25 cellular contexts compared by ENCODE assay signal in genomic region chr21:31339736-31340135, GRCh38. TPM values are rescaled to one million over a fixed set of nuclear protein-coding genes. Genes with fewer than 3 reads are reported as not detected.
DNase-seq lines count a peak whose midpoint lies in the region; ATAC-seq and TF ChIP-seq lines count a peak whose summit lies in the region.
"Had no signal": no experiment of that assay in that cellular context is flagged by ENCODE, and none has a peak within 500 bp of the region (broad histone marks: within the 10 kb centered on the region; RNA-seq: fewer than 3 reads in every experiment).

No MANE protein-coding gene starts in this region.

- peak overlapping the region; percentile 49 for H3K27ac Mint-ChIP-seq in activated CD4-positive, alpha-beta T cell treated with anti-CD3 and anti-CD28 coated beads, Interleukin-2, amount 10 ng/mL, durations not matched to agents 24 days and 14 days
- peak overlapping the region; percentile 79 to 90 (median 86) for H3K27ac Mint-ChIP-seq in CD14-positive monocyte
- H3K27ac Mint-ChIP-seq: activated CD8-positive, alpha-beta T cell treated with anti-CD3 and anti-CD28 coated beads, Interleukin-2, amount 10 ng/mL, durations not matched to agents 7 days and 5 days; CD4-positive, CD25-positive, alpha-beta regulatory T cell; immature natural killer cell had no signal

- no peak for TF ChIP-seq CTCF in CD14-positive monocyte (IDR thresholded peaks at IDR 0.05)

- intact Hi-C loops in activated CD4-positive, alpha-beta T cell treated with anti-CD3 and anti-CD28 coated beads, Interleukin-2, amount 10 ng/mL, durations not matched to agents 24 days and 14 days (cut with micrococcal nuclease), result loop anchor here (2.0 to 5.0 kb wide), 2 partner anchors 153 to 318 kb away; partner anchors contain the start of gene SOD1
- intact Hi-C loops in CD14-positive monocyte (cut with micrococcal nuclease), result loop anchor here (5.0 to 10.0 kb wide), 2 partner anchors 105 to 137 kb away; no protein-coding TSS in a partner anchor

- no peak for DNase-seq in activated CD4-positive, alpha-beta T cell treated with anti-CD3 and anti-CD28 coated beads, Interleukin-2, amount 10 ng/mL, durations not matched to agents 24 days and 14 days
- no peak for DNase-seq in activated CD4-positive, alpha-beta T cell treated with anti-CD3 and anti-CD28 coated beads, Interleukin-2, amount 50 U/mL, for 48 hours
- no peak for DNase-seq in CD14-positive monocyte (ENCODE audit: low spot score)
- DNase-seq in NOMO-1 treated with DMSO at 0.1 percent for 48 hours (lab: John Stamatoyannopoulos, UW; ENCODE audit: unreplicated experiment), result peak; percentile 47
- DNase-seq in medulla oblongata (ENCODE audit: extremely low spot score), result peak; percentile 53
- no peak for DNase-seq in occipital lobe (lab: John Stamatoyannopoulos, UW)
- DNase-seq: activated CD8-positive, alpha-beta T cell treated with anti-CD3 and anti-CD28 coated beads, Interleukin-2, amount 10 ng/mL, durations not matched to agents 7 days and 5 days; activated naive CD4-positive, alpha-beta T cell treated with Interleukin-2 at 50 U/mL for 16 hours; CD4-positive, CD25-positive, alpha-beta regulatory T cell; effector CD4-positive, alpha-beta T cell; immature natural killer cell; left cardiac atrium; mucosa of descending colon; NCI-H1105 treated with DMSO at 0.1 percent for 48 hours; NCI-H2029; NCI-H526 treated with DMSO at 0.1 percent for 48 hours; NK-92 treated with Interleukin-12 subunit alpha and Interleukin-12 subunit beta, amount 100 ng/mL, for 24 hours; SK-N-SH; small intestine; stimulated activated naive B cell treated with anti-CD40 and anti-IgM and Interleukin-4, amounts not matched to agents 10 μg/mL and 1 μg/mL and 100 μg/mL, for 72 hours had no signal

- peaks cover 4% of the 10 kb centered on the region for H3K27me3 Mint-ChIP-seq in activated CD4-positive, alpha-beta T cell treated with anti-CD3 and anti-CD28 coated beads, Interleukin-2, amount 10 ng/mL, durations not matched to agents 24 days and 14 days
- peaks cover 11 to 12% (median 12%) of the 10 kb centered on the region in 3 donors for H3K27me3 Mint-ChIP-seq in CD14-positive monocyte (ENCODE audit: low read depth in 3 of 3)

- ATAC-seq in GM21360 (IDR thresholded peaks at IDR 0.05; ENCODE audit: unreplicated experiment), result no peak
- ATAC-seq in HG03520 (IDR thresholded peaks at IDR 0.05; ENCODE audit: unreplicated experiment), result no peak
- ATAC-seq: activated CD8-positive, alpha-beta T cell treated with anti-CD3 and anti-CD28 coated beads, Interleukin-2, amount 10 ng/mL, durations not matched to agents 7 days and 5 days; left cardiac atrium; mucosa of descending colon; Right ventricle myocardium inferior; stimulated activated naive B cell treated with anti-CD40 and anti-IgM and Interleukin-4, amounts not matched to agents 10 μg/mL and 1 μg/mL and 100 μg/mL, for 72 hours had no signal

- H3K4me1 Mint-ChIP-seq in activated CD4-positive, alpha-beta T cell treated with anti-CD3 and anti-CD28 coated beads, Interleukin-2, amount 10 ng/mL, durations not matched to agents 24 days and 14 days, result peaks cover 73% of the 10 kb centered on the region
- peaks cover 64% of the 10 kb centered on the region for H3K4me1 Mint-ChIP-seq in CD14-positive monocyte

- H3K9me3 Mint-ChIP-seq in activated CD4-positive, alpha-beta T cell treated with anti-CD3 and anti-CD28 coated beads, Interleukin-2, amount 10 ng/mL, durations not matched to agents 24 days and 14 days, result no peaks in the 10 kb centered on the region
- peaks cover 0 to 4% (median 2%) of the 10 kb centered on the region in 7 donors for H3K9me3 Mint-ChIP-seq in CD14-positive monocyte
- H3K9me3 Mint-ChIP-seq: immature natural killer cell, neural crest cell had no signal

- peaks cover 50% of the 10 kb centered on the region for H3K36me3 Mint-ChIP-seq in activated CD4-positive, alpha-beta T cell treated with anti-CD3 and anti-CD28 coated beads, Interleukin-2, amount 10 ng/mL, durations not matched to agents 24 days and 14 days (ENCODE audit: low read depth)
- peaks cover 34 to 44% of the 10 kb centered on the region in 2 donors for H3K36me3 Mint-ChIP-seq in CD14-positive monocyte

- H3K4me3 Mint-ChIP-seq in activated CD4-positive, alpha-beta T cell treated with anti-CD3 and anti-CD28 coated beads, Interleukin-2, amount 10 ng/mL, durations not matched to agents 24 days and 14 days, result peak overlapping the region; percentile 17
- H3K4me3 Mint-ChIP-seq in CD14-positive monocyte, result peak overlapping the region in 1 of 2 donors; percentile 75
- H3K4me3 Mint-ChIP-seq: activated CD8-positive, alpha-beta T cell treated with anti-CD3 and anti-CD28 coated beads, Interleukin-2, amount 10 ng/mL, durations not matched to agents 7 days and 5 days; CD4-positive, CD25-positive, alpha-beta regulatory T cell; immature natural killer cell; stimulated activated naive B cell treated with anti-CD40 and anti-IgM and Interleukin-4, amounts not matched to agents 10 μg/mL and 1 μg/mL and 100 μg/mL, for 72 hours had no signal

RNA-seq across cellular contexts. Expression of gene TIAM1, which starts 4.3 kb away (rescaled TPM):
- 104 and 105 TPM in 2 replicates for total RNA-seq in activated CD4-positive, alpha-beta T cell treated with anti-CD3 and anti-CD28 coated beads, Interleukin-2, amount 10 ng/mL, durations not matched to agents 24 days and 14 days
- 10 to 100 TPM; 17.7 to 45.3 TPM for polyA plus RNA-seq in CD14-positive monocyte
- 54.1 TPM for total RNA-seq in occipital lobe
- total RNA-seq: HT-29 had no signal

Comparison
In these comparisons a context has a peak if more than half of its experiments do, and no peak if none do; other contexts are left out.
1. DNase-seq: peak in NOMO-1 treated with DMSO at 0.1 percent for 48 hours (single experiment) and medulla oblongata (single experiment); none in activated CD4-positive, alpha-beta T cell treated with anti-CD3 and anti-CD28 coated beads, Interleukin-2, amount 10 ng/mL, durations not matched to agents 24 days and 14 days (single experiment), activated CD4-positive, alpha-beta T cell treated with anti-CD3 and anti-CD28 coated beads, Interleukin-2, amount 50 U/mL, for 48 hours (0 of 2), CD14-positive monocyte (single experiment) and occipital lobe (single experiment).